ENCODE assay signal across 8 cellular contexts in genomic region chr7:113086928-113087277, GRCh38. TPM values are rescaled to one million over a fixed set of nuclear protein-coding genes. Genes with fewer than 3 reads are reported as not detected.
DNase-seq lines count a peak whose midpoint lies in the region; ATAC-seq and TF ChIP-seq lines count a peak whose summit lies in the region.

No MANE protein-coding gene starts in this region.

- H3K9ac ChIP-seq in NT2/D1 (ENCODE audit: insufficient read length, low read depth), result no peak overlapping the region

- BruUV-seq in A673 (replicated peaks; lab: Mats Ljungman, UMichigan), result no TSS peak

- TF ChIP-seq CTCF in A673 (conservative IDR thresholded peaks at IDR 0.05; ENCODE audit: low read depth, low read length) (no peak), nephron (IDR thresholded peaks at IDR 0.05; ENCODE audit: unreplicated experiment in 3 of 3) (no peak)

- peaks cover 3% of the 10 kb centered on the region for H3K36me3 Mint-ChIP-seq in effector memory CD8-positive, alpha-beta T cell (ENCODE audit: insufficient read depth)
- no peaks in the 10 kb centered on the region for H3K36me3 Mint-ChIP-seq in nephron (ENCODE audit: low read depth)

- POLR2A ChIA-PET in A673 (lab: Charles Lee; ENCODE audit: low non-redundant PET), result no interaction called here

- H3K9me3 Mint-ChIP-seq in effector memory CD8-positive, alpha-beta T cell, result no peaks in the 10 kb centered on the region
- H3K9me3 Mint-ChIP-seq in nephron, result no peaks in the 10 kb centered on the region

- no peak for DNase-seq in A673 (ENCODE audit: low spot score)
- DNase-seq in NT2/D1 (ENCODE audit: low read depth, low spot score), result no peak
- no peak for DNase-seq in effector memory CD8-positive, alpha-beta T cell
- DNase-seq in SW 1271 (lab: John Stamatoyannopoulos, UW), result no peak
- no peak for DNase-seq in activated CD8-positive, alpha-beta memory T cell treated with anti-CD3 and anti-CD28 coated beads, Interleukin-2, amount 50 U/mL, for 4 hours
- DNase-seq in NOMO-1 treated with dmso at 0.1 percent for 144 hours (lab: John Stamatoyannopoulos, UW; ENCODE audit: unreplicated experiment), result no peak

- H3K4me3 ChIP-seq in A673 (ENCODE audit: low read depth, low read length, poor library complexity, severe bottlenecking) (peak overlapping the region; percentile 47), NT2/D1 (ENCODE audit: insufficient read length, low read depth) (peak overlapping the region; percentile 42)

- H3K4me3 Mint-ChIP-seq in effector memory CD8-positive, alpha-beta T cell, result peak overlapping the region; percentile 21 to 35
- H3K4me3 Mint-ChIP-seq in nephron, result peak overlapping the region; percentile 84 to 88 (median 86)

- H3K27me3 ChIP-seq in A673 (replicated peaks; ENCODE audit: insufficient read depth, low read depth, low read length, poor library complexity) (peaks cover 17% of the 10 kb centered on the region), NT2/D1 (ENCODE audit: insufficient read depth, insufficient read length) (no peaks in the 10 kb centered on the region)

- intact Hi-C loops in A673 (cut with micrococcal nuclease; ENCODE audit: unreplicated experiment), result no loop called here

- no peak overlapping the region for H3K27ac ChIP-seq in A673 (ENCODE audit: low read depth, low read length, poor library complexity, severe bottlenecking)

- no peak for ATAC-seq in effector memory CD8-positive, alpha-beta T cell (replicated peaks)
- no peak for ATAC-seq in GM19463 (IDR thresholded peaks at IDR 0.05; ENCODE audit: unreplicated experiment)

- H3K36me3 ChIP-seq in A673 (ENCODE audit: insufficient read depth, low read length, poor library complexity, severe bottlenecking) (no peaks in the 10 kb centered on the region), NT2/D1 (ENCODE audit: insufficient read depth, insufficient read length, low read length) (no peaks in the 10 kb centered on the region)

- H3K4me1 Mint-ChIP-seq in effector memory CD8-positive, alpha-beta T cell (ENCODE audit: low read depth in 2 of 2), result no peaks in the 10 kb centered on the region
- peaks cover 40% of the 10 kb centered on the region for H3K4me1 Mint-ChIP-seq in nephron

- CTCF ChIA-PET in A673 (lab: Charles Lee), result interaction anchor here (0.6 kb wide), 1 partner anchor 31 kb away, joined by 4 read pairs; the partner anchor contains the start of gene SMIM30

- H3K27me3 Mint-ChIP-seq in effector memory CD8-positive, alpha-beta T cell, result peaks cover 44 to 55% of the 10 kb centered on the region in 2 donors
- H3K27me3 Mint-ChIP-seq in nephron (ENCODE audit: low read depth), result no peaks in the 10 kb centered on the region

- H3K27ac Mint-ChIP-seq in effector memory CD8-positive, alpha-beta T cell, result no peak overlapping the region
- H3K27ac Mint-ChIP-seq in nephron, result peak overlapping the region; percentile 85 to 94 (median 87)

- H3K9me3 ChIP-seq in A673 (ENCODE audit: low read depth, low read length, poor library complexity, severe bottlenecking) (no peaks in the 10 kb centered on the region), NT2/D1 (ENCODE audit: insufficient read depth, low read length) (no peaks in the 10 kb centered on the region)

- H3K4me1 ChIP-seq in A673 (ENCODE audit: insufficient read depth, low read length, poor library complexity, severe bottlenecking) (no peaks in the 10 kb centered on the region), NT2/D1 (ENCODE audit: insufficient read depth, insufficient read length) (peaks cover 2% of the 10 kb centered on the region)

RNA-seq across cellular contexts. Expression of gene GPR85, which starts 0.3 kb away (rescaled TPM):
- 0.32 TPM in 1 of 2 replicates, not detected in the other for total RNA-seq in A673 (2021)

RNA-seq across cellular contexts. Expression of gene SMIM30, which starts 31.5 kb away (rescaled TPM):
- 39.8 and 40.8 TPM in 2 replicates for total RNA-seq in A673 (2021)

Comparison
In these comparisons a context has a peak if more than half of its experiments do, and no peak if none do; other contexts are left out.
1. H3K27ac Mint-ChIP-seq: peak in nephron (3 of 3); none in effector memory CD8-positive, alpha-beta T cell (0 of 2).